Comparison of ENCODE assay signal across 10 cellular contexts in the genomic region with DNA sequence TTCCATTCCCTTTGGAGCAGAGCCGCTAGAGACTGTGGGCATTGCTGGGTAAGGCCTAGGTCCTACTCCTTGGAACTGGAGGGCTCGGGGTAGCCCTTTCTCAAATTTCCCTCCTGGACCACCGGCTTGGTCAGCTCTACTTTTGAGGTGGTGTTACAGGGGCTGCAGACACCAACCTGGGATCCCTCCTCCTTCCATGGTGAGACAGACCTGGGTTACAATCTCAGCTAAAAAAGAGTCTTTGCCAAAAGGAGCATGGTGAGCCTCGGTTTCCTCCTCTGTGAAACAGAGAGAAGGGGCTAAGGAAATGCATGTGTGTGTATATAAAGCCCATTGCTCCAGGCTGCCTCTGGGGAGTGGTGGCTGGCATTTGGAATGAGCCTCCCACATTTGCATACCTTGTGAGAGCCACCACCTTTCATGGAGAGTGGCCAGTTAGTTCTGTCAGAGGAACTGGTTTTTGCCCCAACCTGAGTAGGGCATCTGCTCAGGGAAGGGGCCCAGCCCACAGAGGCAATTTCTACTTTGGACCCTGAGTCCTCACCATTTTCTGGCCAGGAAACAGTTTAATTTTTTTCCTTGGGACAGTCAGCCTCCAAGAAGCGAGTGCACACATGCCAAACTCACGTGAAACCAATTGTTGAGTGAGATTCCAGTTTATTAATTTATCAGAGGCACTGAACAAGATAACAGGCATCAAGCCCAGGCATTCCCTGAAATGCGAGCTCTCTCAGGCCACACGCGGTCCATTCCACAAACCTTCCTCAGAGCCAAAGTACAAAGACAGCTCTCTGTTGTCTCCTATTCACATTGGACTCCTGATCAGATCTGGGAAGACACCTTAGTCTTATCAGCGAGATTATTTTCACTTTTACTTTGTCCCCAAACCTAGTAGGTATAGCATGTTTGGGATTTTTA. TPM values are rescaled to one million over a fixed set of nuclear protein-coding genes. Genes with fewer than 3 reads are reported as not detected.
DNase-seq lines count a peak whose midpoint lies in the region; ATAC-seq, FAIRE-seq and TF ChIP-seq lines count a peak whose summit lies in the region.
"Had no signal": no experiment of that assay in that cellular context is flagged by ENCODE, and none has a peak within 500 bp of the region (broad histone marks: within the 10 kb centered on the region; RNA-seq: fewer than 3 reads in every experiment).

No MANE protein-coding gene starts in this region.

- H3K27me3 Mint-ChIP-seq in activated CD8-positive, alpha-beta memory T cell treated with anti-CD3 and anti-CD28 coated beads, Interleukin-2, amount 10 ng/mL, durations not matched to agents 7 days and 5 days = no peaks in the 10 kb centered on the region
- no peaks in the 10 kb centered on the region for H3K27me3 Mint-ChIP-seq in activated naive CD8-positive, alpha-beta T cell treated with anti-CD3 and anti-CD28 coated beads, Interleukin-2, amount 10 ng/mL, durations not matched to agents 7 days and 5 days

- 60 to 75% methylated on average over 8 to 10 of the region's 10 CpGs for WGBS in thyroid gland, 2 donors

- no peaks in the 10 kb centered on the region for H3K27me3 ChIP-seq in keratinocyte (ENCODE audit: control insufficient read depth, extremely low read depth, insufficient read depth, low read length)
- H3K27me3 ChIP-seq in thyroid gland = no peaks in the 10 kb centered on the region

- H3K4me1 ChIP-seq in keratinocyte (ENCODE audit: control insufficient read depth, extremely low read depth, insufficient read depth, low read length) (peaks cover 40% of the 10 kb centered on the region), thyroid gland (peaks cover 12 to 25% of the 10 kb centered on the region in 2 donors)

- POLR2A ChIA-PET in activated naive CD8-positive, alpha-beta T cell treated with anti-CD3 and anti-CD28 coated beads, Interleukin-2, amount 10 ng/mL, durations not matched to agents 7 days and 5 days (lab: Charles Lee) = interaction anchor here (1.0 to 1.3 kb wide), 2 partner anchors 382 to 383 kb away, joined by 3 read pairs; a partner anchor contains a TSS

- no peak for ATAC-seq in activated CD8-positive, alpha-beta memory T cell treated with anti-CD3 and anti-CD28 coated beads, Interleukin-2, amount 10 ng/mL, durations not matched to agents 7 days and 5 days
- ATAC-seq in activated naive CD8-positive, alpha-beta T cell treated with anti-CD3 and anti-CD28 coated beads, Interleukin-2, amount 10 ng/mL, durations not matched to agents 7 days and 5 days (ENCODE audit: low read depth) = no peak

- TF ChIP-seq CTCF in keratinocyte (optimal IDR thresholded peaks at IDR 0.05 in 1 of 3, IDR thresholded peaks at IDR 0.05 in 1 of 3, conservative IDR thresholded peaks at IDR 0.05 in 1 of 3; ENCODE audit: extremely low read depth in 1 of 3, insufficient read depth in 2 of 3, low read length in 3 of 3) (no peak), thyroid gland (IDR thresholded peaks at IDR 0.05) (no peak)

- dilution Hi-C loops in keratinocyte (cut with MboI; ENCODE audit: extremely low pct_ligation_motif_present, low sequenced_read_pairs) = no loop called here

- H3K9me3 ChIP-seq in keratinocyte (ENCODE audit: control insufficient read depth, low read depth, low read length) (no peaks in the 10 kb centered on the region), thyroid gland (no peaks in the 10 kb centered on the region)

- H3K36me3 ChIP-seq in keratinocyte (ENCODE audit: control insufficient read depth in 2 of 2, extremely low read depth in 1 of 2, insufficient read depth in 2 of 2, low read length in 2 of 2) = peaks cover 0 to under 1% of the 10 kb centered on the region in 2 experiments
- no peaks in the 10 kb centered on the region for H3K36me3 ChIP-seq in thyroid gland

- H3K4me2 ChIP-seq in keratinocyte (ENCODE audit: control insufficient read depth, extremely low read depth, insufficient read depth, low read depth, low read length) = peak overlapping the region; percentile 69

- no peaks in the 10 kb centered on the region for H4K20me1 ChIP-seq in keratinocyte (ENCODE audit: control insufficient read depth, extremely low read depth, insufficient read depth, low read length)

- H3K27ac Mint-ChIP-seq in activated CD8-positive, alpha-beta memory T cell treated with anti-CD3 and anti-CD28 coated beads, Interleukin-2, amount 10 ng/mL, durations not matched to agents 7 days and 5 days = no peak overlapping the region
- H3K27ac Mint-ChIP-seq in activated naive CD8-positive, alpha-beta T cell treated with anti-CD3 and anti-CD28 coated beads, Interleukin-2, amount 10 ng/mL, durations not matched to agents 7 days and 5 days = no peak overlapping the region

- H3K4me3 Mint-ChIP-seq in activated CD8-positive, alpha-beta memory T cell treated with anti-CD3 and anti-CD28 coated beads, Interleukin-2, amount 10 ng/mL, durations not matched to agents 7 days and 5 days = peak overlapping the region; percentile 24
- H3K4me3 Mint-ChIP-seq in activated naive CD8-positive, alpha-beta T cell treated with anti-CD3 and anti-CD28 coated beads, Interleukin-2, amount 10 ng/mL, durations not matched to agents 7 days and 5 days = peak overlapping the region; percentile 90

- DNase-seq in activated CD8-positive, alpha-beta memory T cell treated with anti-CD3 and anti-CD28 coated beads, Interleukin-2, amount 10 ng/mL, durations not matched to agents 7 days and 5 days = no peak
- no peak for DNase-seq in activated CD8-positive, alpha-beta memory T cell treated with anti-CD3 and anti-CD28 coated beads, Interleukin-2, amount 50 U/mL, for 4 hours
- DNase-seq in activated naive CD8-positive, alpha-beta T cell treated with anti-CD3 and anti-CD28 coated beads, Interleukin-2, amount 10 ng/mL, durations not matched to agents 7 days and 5 days = no peak
- DNase-seq in keratinocyte (ENCODE audit: low read depth, low spot score) (no peak), thyroid gland (peak in 1 of 2 donors; percentile 11), NCI-H82 (lab: John Stamatoyannopoulos, UW) (no peak), NK-92 (lab: John Stamatoyannopoulos, UW; ENCODE audit: unreplicated experiment) (no peak)
- DNase-seq in stimulated activated CD4-positive, alpha-beta T cell treated with anti-CD3 and anti-CD28 coated beads, Interleukin-1b, Interleukin-23, amount 100 ng/mL, for 48 hours = no peak
- DNase-seq: COR-L47; effector CD4-positive, alpha-beta T cell had no signal

- H3K27ac ChIP-seq in keratinocyte (ENCODE audit: control insufficient read depth, insufficient read depth, low read length) (peak overlapping the region; percentile 8), thyroid gland (peak overlapping the region; percentile 47 to 85 (median 65))

- H3K9ac ChIP-seq in keratinocyte (ENCODE audit: control insufficient read depth, extremely low read depth, insufficient read depth, low read length) = peak overlapping the region; percentile 86

- H3K4me1 Mint-ChIP-seq in activated CD8-positive, alpha-beta memory T cell treated with anti-CD3 and anti-CD28 coated beads, Interleukin-2, amount 10 ng/mL, durations not matched to agents 7 days and 5 days = peaks cover 23% of the 10 kb centered on the region
- peaks cover 13% of the 10 kb centered on the region for H3K4me1 Mint-ChIP-seq in activated naive CD8-positive, alpha-beta T cell treated with anti-CD3 and anti-CD28 coated beads, Interleukin-2, amount 10 ng/mL, durations not matched to agents 7 days and 5 days

- peaks cover 2% of the 10 kb centered on the region for H3K9me1 ChIP-seq in keratinocyte (ENCODE audit: control insufficient read depth, extremely low read depth, insufficient read depth, low read length)

- CTCF ChIA-PET in activated CD8-positive, alpha-beta memory T cell treated with anti-CD3 and anti-CD28 coated beads, Interleukin-2, amount 10 ng/mL, durations not matched to agents 7 days and 5 days (lab: Charles Lee) = interaction anchor here (1.8 to 3.4 kb wide), 3 partner anchors 12 to 27 kb away, joined by 5 to 26 read pairs (median 16); no protein-coding TSS in a partner anchor

- intact Hi-C loops in thyroid gland (cut with DNase I) = loop anchor here (5.0 to 10.0 kb wide), 2 partner anchors 35 to 267 kb away; no protein-coding TSS in a partner anchor

- no peak overlapping the region for H2AFZ ChIP-seq in keratinocyte (ENCODE audit: control insufficient read depth, low read length)

- FAIRE-seq in keratinocyte (lab: Jason Lieb, UNC) = peak; percentile 62

- H3K4me3 ChIP-seq in keratinocyte (ENCODE audit: control insufficient read depth in 2 of 3, extremely low read depth in 1 of 3, insufficient read depth in 2 of 3, low read depth in 1 of 3, low read length in 3 of 3) (peak overlapping the region; percentile 64 to 81 (median 78)), thyroid gland (replicated peaks in 1 of 3) (no peak overlapping the region)

- TF ChIP-seq POLR2A in thyroid gland (IDR thresholded peaks at IDR 0.05) = no peak

- no peaks in the 10 kb centered on the region for H3K79me2 ChIP-seq in keratinocyte (ENCODE audit: control insufficient read depth, insufficient read depth, low read length)

- no peaks in the 10 kb centered on the region for H3K36me3 Mint-ChIP-seq in activated CD8-positive, alpha-beta memory T cell treated with anti-CD3 and anti-CD28 coated beads, Interleukin-2, amount 10 ng/mL, durations not matched to agents 7 days and 5 days
- no peaks in the 10 kb centered on the region for H3K36me3 Mint-ChIP-seq in activated naive CD8-positive, alpha-beta T cell treated with anti-CD3 and anti-CD28 coated beads, Interleukin-2, amount 10 ng/mL, durations not matched to agents 7 days and 5 days

- no peaks in the 10 kb centered on the region for H3K9me3 Mint-ChIP-seq in activated CD8-positive, alpha-beta memory T cell treated with anti-CD3 and anti-CD28 coated beads, Interleukin-2, amount 10 ng/mL, durations not matched to agents 7 days and 5 days (ENCODE audit: low read depth)
- no peaks in the 10 kb centered on the region for H3K9me3 Mint-ChIP-seq in activated naive CD8-positive, alpha-beta T cell treated with anti-CD3 and anti-CD28 coated beads, Interleukin-2, amount 10 ng/mL, durations not matched to agents 7 days and 5 days

RNA-seq across cellular contexts. Expression of a gene that starts 0.9 kb away (rescaled TPM):
- total RNA-seq in activated CD8-positive, alpha-beta memory T cell treated with anti-CD3 and anti-CD28 coated beads, Interleukin-2, amount 10 ng/mL, durations not matched to agents 7 days and 5 days = 1 to 10 TPM; 2.6 to 5.3 TPM
- total RNA-seq in activated naive CD8-positive, alpha-beta T cell treated with anti-CD3 and anti-CD28 coated beads, Interleukin-2, amount 10 ng/mL, durations not matched to agents 7 days and 5 days = 1 to 10 TPM; 1.9 to 3.0 TPM
- 4.3 to 7.5 TPM (median 5.3 TPM) in 3 replicates for polyA plus RNA-seq in keratinocyte
- 5.0 TPM for polyA plus RNA-seq in keratinocyte (2011; ENCODE audit: low read depth)
- 3.5 and 4.5 TPM in 2 replicates for polyA plus RNA-seq in keratinocyte (2011; cell fraction: cytosol; rRNA removed)
- 12.6 and 13.2 TPM in 2 replicates for polyA plus RNA-seq in keratinocyte (2011; cell fraction: nucleus; rRNA removed)
- polyA plus RNA-seq in keratinocyte (2012; ENCODE audit: low replicate concordance) = 10.8 and 23.3 TPM in 2 replicates
- polyA minus RNA-seq in keratinocyte = 9.1 to 24.4 TPM (median 10.9 TPM) in 3 replicates
- polyA minus RNA-seq in keratinocyte (2011; cell fraction: cytosol; rRNA and poly(A)+ RNA removed) = 12.3 TPM
- polyA minus RNA-seq in keratinocyte (2011; cell fraction: nucleus; rRNA and poly(A)+ RNA removed) = 11.6 TPM in 2 replicates
- total RNA-seq in thyroid gland = 10 to 100 TPM in 1 of 4 donors, 1 to 10 TPM in 3; 7.2 to 11.3 (median 7.6) TPM

RNA-seq across cellular contexts. Expression of a gene that starts 40.8 kb away (rescaled TPM):
- total RNA-seq in activated CD8-positive, alpha-beta memory T cell treated with anti-CD3 and anti-CD28 coated beads, Interleukin-2, amount 10 ng/mL, durations not matched to agents 7 days and 5 days = 1 to 10 TPM; 1.3 to 1.5 TPM
- total RNA-seq in activated naive CD8-positive, alpha-beta T cell treated with anti-CD3 and anti-CD28 coated beads, Interleukin-2, amount 10 ng/mL, durations not matched to agents 7 days and 5 days = 1 to 10 TPM; 1.3 to 3.2 TPM
- 5.2 to 6.2 TPM (median 5.2 TPM) in 3 replicates for polyA plus RNA-seq in keratinocyte
- polyA plus RNA-seq in keratinocyte (2011; ENCODE audit: low read depth) = 2.0 TPM
- 3.0 and 7.9 TPM in 2 replicates for polyA plus RNA-seq in keratinocyte (2011; cell fraction: cytosol; rRNA removed)
- polyA plus RNA-seq in keratinocyte (2011; cell fraction: nucleus; rRNA removed) = 13.4 and 19.2 TPM in 2 replicates
- 2.3 and 9.6 TPM in 2 replicates for polyA plus RNA-seq in keratinocyte (2012; ENCODE audit: low replicate concordance)
- 1.4 to 3.9 TPM (median 2.9 TPM) in 3 replicates for polyA minus RNA-seq in keratinocyte
- 7.5 TPM for polyA minus RNA-seq in keratinocyte (2011; cell fraction: cytosol; rRNA and poly(A)+ RNA removed)
- polyA minus RNA-seq in keratinocyte (2011; cell fraction: nucleus; rRNA and poly(A)+ RNA removed) = 4.0 and 4.2 TPM in 2 replicates
- 10 to 100 TPM in 3 of 4 donors, 1 to 10 TPM in 1; 8.0 to 25.4 (median 11.7) TPM for total RNA-seq in thyroid gland

RNA-seq across cellular contexts. Expression of a gene that starts 53.1 kb away (rescaled TPM):
- total RNA-seq in activated CD8-positive, alpha-beta memory T cell treated with anti-CD3 and anti-CD28 coated beads, Interleukin-2, amount 10 ng/mL, durations not matched to agents 7 days and 5 days = 10 to 100 TPM; 20.1 to 25.5 TPM
- total RNA-seq in activated naive CD8-positive, alpha-beta T cell treated with anti-CD3 and anti-CD28 coated beads, Interleukin-2, amount 10 ng/mL, durations not matched to agents 7 days and 5 days = 10 to 100 TPM; 12.5 to 13.3 TPM
- 39.6 to 60.7 TPM (median 50.4 TPM) in 3 replicates for polyA plus RNA-seq in keratinocyte
- 10.2 TPM for polyA plus RNA-seq in keratinocyte (2011; ENCODE audit: low read depth)
- polyA plus RNA-seq in keratinocyte (2011; cell fraction: cytosol; rRNA removed) = 28.8 and 65.0 TPM in 2 replicates
- 25.2 and 34.4 TPM in 2 replicates for polyA plus RNA-seq in keratinocyte (2011; cell fraction: nucleus; rRNA removed)
- 39.3 and 79.8 TPM in 2 replicates for polyA plus RNA-seq in keratinocyte (2012; ENCODE audit: low replicate concordance)
- polyA minus RNA-seq in keratinocyte = 43.2 to 116 TPM (median 55.0 TPM) in 3 replicates
- 108 TPM for polyA minus RNA-seq in keratinocyte (2011; cell fraction: cytosol; rRNA and poly(A)+ RNA removed)
- polyA minus RNA-seq in keratinocyte (2011; cell fraction: nucleus; rRNA and poly(A)+ RNA removed) = 21.2 and 21.3 TPM in 2 replicates
- 10 to 100 TPM; 22.3 to 30.3 (median 24.7) TPM for total RNA-seq in thyroid gland

RNA-seq across cellular contexts. Expression of a gene that starts 57.4 kb away (rescaled TPM):
- total RNA-seq in activated CD8-positive, alpha-beta memory T cell treated with anti-CD3 and anti-CD28 coated beads, Interleukin-2, amount 10 ng/mL, durations not matched to agents 7 days and 5 days = 100 to 1,000 TPM; 108 to 139 TPM
- total RNA-seq in activated naive CD8-positive, alpha-beta T cell treated with anti-CD3 and anti-CD28 coated beads, Interleukin-2, amount 10 ng/mL, durations not matched to agents 7 days and 5 days = 10 to 100 TPM; 90.4 to 94.2 TPM
- 195 to 325 TPM (median 233 TPM) in 3 replicates for polyA plus RNA-seq in keratinocyte
- 37.8 TPM for polyA plus RNA-seq in keratinocyte (2011; ENCODE audit: low read depth)
- polyA plus RNA-seq in keratinocyte (2011; cell fraction: cytosol; rRNA removed) = 213 and 278 TPM in 2 replicates
- polyA plus RNA-seq in keratinocyte (2011; cell fraction: nucleus; rRNA removed) = 257 and 265 TPM in 2 replicates
- polyA plus RNA-seq in keratinocyte (2012; ENCODE audit: low replicate concordance) = 176 and 266 TPM in 2 replicates
- polyA minus RNA-seq in keratinocyte = 176 to 259 TPM (median 180 TPM) in 3 replicates
- 211 TPM for polyA minus RNA-seq in keratinocyte (2011; cell fraction: cytosol; rRNA and poly(A)+ RNA removed)
- 69.2 and 72.5 TPM in 2 replicates for polyA minus RNA-seq in keratinocyte (2011; cell fraction: nucleus; rRNA and poly(A)+ RNA removed)
- total RNA-seq in thyroid gland = 100 to 1,000 TPM; 128 to 302 (median 216) TPM

Comparison
In these comparisons a context has a peak if more than half of its experiments do, and no peak if none do; other contexts are left out.
1. H3K4me3 ChIP-seq: peak in keratinocyte (3 of 3); none in thyroid gland (0 of 3).